27 cellular contexts compared by ENCODE assay signal in genomic region chr20:21046413-21047070, GRCh38. TPM values are rescaled to one million over a fixed set of nuclear protein-coding genes. Genes with fewer than 3 reads are reported as not detected.
"Had no signal": no experiment of that assay in that cellular context is flagged by ENCODE, and none has a peak within 500 bp of the region (broad histone marks: within the 10 kb centered on the region; RNA-seq: fewer than 3 reads in every experiment).

No MANE protein-coding gene starts in this region.

- H3K4me1 ChIP-seq: breast epithelium, colonic mucosa, esophagus squamous epithelium, gastrocnemius medialis, heart left ventricle, pancreas, tibial artery had no signal

- H3K27ac Mint-ChIP-seq: activated CD4-positive, alpha-beta memory T cell treated with anti-CD3 and anti-CD28 coated beads, Interleukin-2, amount 10 ng/mL, durations not matched to agents 7 days and 5 days; activated CD8-positive, alpha-beta memory T cell treated with anti-CD3 and anti-CD28 coated beads, Interleukin-2, amount 10 ng/mL, durations not matched to agents 7 days and 5 days; activated naive CD4-positive, alpha-beta T cell treated with anti-CD3 and anti-CD28 coated beads, Interleukin-2, amount 50 U/mL, for 72 hours; activated T-helper 1 cell treated with anti-CD3 and anti-CD28 coated beads, Interleukin-12 subunit alpha, Interleukin-12 subunit beta, Interleukin-2, Interleukin-4 antibody, amounts not matched to agents 30 ng/mL and 10 ng/mL and 1 ng/mL, durations not matched to agents 14 hours and 24 hours and 36 hours; effector memory CD8-positive, alpha-beta T cell; natural killer cell treated with Interleukin-12 subunit alpha and Interleukin-12 subunit beta and Interleukin-15 and Interleukin-18, amount 100 ng/mL, for 72 hours; stimulated activated naive CD8-positive, alpha-beta T cell treated with anti-CD3 and anti-CD28 coated beads, Interleukin-15, Interleukin-2, amounts not matched to agents 100 ng/mL and 50 ng/mL, for 24 hours; T-helper 17 cell had no signal

- H3K4me1 Mint-ChIP-seq: activated CD4-positive, alpha-beta memory T cell treated with anti-CD3 and anti-CD28 coated beads, Interleukin-2, amount 10 ng/mL, durations not matched to agents 7 days and 5 days; activated CD8-positive, alpha-beta memory T cell treated with anti-CD3 and anti-CD28 coated beads, Interleukin-2, amount 10 ng/mL, durations not matched to agents 7 days and 5 days; T-helper 17 cell had no signal

- H3K36me3 Mint-ChIP-seq: activated CD8-positive, alpha-beta memory T cell treated with anti-CD3 and anti-CD28 coated beads, Interleukin-2, amount 10 ng/mL, durations not matched to agents 7 days and 5 days; activated naive CD4-positive, alpha-beta T cell treated with anti-CD3 and anti-CD28 coated beads, Interleukin-2, amount 50 U/mL, for 72 hours; natural killer cell treated with Interleukin-12 subunit alpha and Interleukin-12 subunit beta and Interleukin-15 and Interleukin-18, amount 100 ng/mL, for 72 hours had no signal

- DNase-seq: activated CD4-positive, alpha-beta memory T cell treated with anti-CD3 and anti-CD28 coated beads, Interleukin-2, amount 10 ng/mL, durations not matched to agents 7 days and 5 days; activated CD4-positive, alpha-beta T cell treated with anti-CD3 and anti-CD28 coated beads for 4 hours; activated CD4-positive, CD25-positive, alpha-beta regulatory T cell; activated CD8-positive, alpha-beta memory T cell treated with anti-CD3 and anti-CD28 coated beads, Interleukin-2, amount 10 ng/mL, durations not matched to agents 7 days and 5 days; activated gamma-delta T cell treated with Interleukin-2 at 50 U/mL for 16 hours; colonic mucosa; dorsolateral prefrontal cortex; effector memory CD8-positive, alpha-beta T cell; esophagus squamous epithelium; gastrocnemius medialis; heart left ventricle; islet precursor cell; left cardiac atrium; pancreas; right cardiac atrium; stimulated activated CD4-positive, alpha-beta T cell treated with anti-CD3 and anti-CD28 coated beads, Interleukin-4, amount 100 ng/mL, for 24 hours; T-helper 17 cell; tibial artery had no signal

- H3K27me3 ChIP-seq: colonic mucosa, gastrocnemius medialis, pancreas had no signal

- H3K9me3 Mint-ChIP-seq: activated CD4-positive, alpha-beta memory T cell treated with anti-CD3 and anti-CD28 coated beads, Interleukin-2, amount 10 ng/mL, durations not matched to agents 7 days and 5 days; activated naive CD4-positive, alpha-beta T cell treated with anti-CD3 and anti-CD28 coated beads, Interleukin-2, amount 50 U/mL, for 72 hours; activated T-helper 1 cell treated with anti-CD3 and anti-CD28 coated beads, Interleukin-12 subunit alpha, Interleukin-12 subunit beta, Interleukin-2, Interleukin-4 antibody, amounts not matched to agents 30 ng/mL and 10 ng/mL and 1 ng/mL, durations not matched to agents 14 hours and 24 hours and 36 hours; effector memory CD8-positive, alpha-beta T cell; natural killer cell treated with Interleukin-12 subunit alpha and Interleukin-12 subunit beta and Interleukin-15 and Interleukin-18, amount 100 ng/mL, for 72 hours; stimulated activated naive CD8-positive, alpha-beta T cell treated with anti-CD3 and anti-CD28 coated beads, Interleukin-15, Interleukin-2, amounts not matched to agents 100 ng/mL and 50 ng/mL, for 24 hours had no signal

- H3K27ac ChIP-seq: breast epithelium, colonic mucosa, dorsolateral prefrontal cortex, esophagus squamous epithelium, gastrocnemius medialis, heart left ventricle, pancreas, tibial artery had no signal

- H3K4me3 Mint-ChIP-seq: activated CD4-positive, alpha-beta memory T cell treated with anti-CD3 and anti-CD28 coated beads, Interleukin-2, amount 10 ng/mL, durations not matched to agents 7 days and 5 days; activated CD8-positive, alpha-beta memory T cell treated with anti-CD3 and anti-CD28 coated beads, Interleukin-2, amount 10 ng/mL, durations not matched to agents 7 days and 5 days; activated T-helper 1 cell treated with anti-CD3 and anti-CD28 coated beads, Interleukin-12 subunit alpha, Interleukin-12 subunit beta, Interleukin-2, Interleukin-4 antibody, amounts not matched to agents 30 ng/mL and 10 ng/mL and 1 ng/mL, durations not matched to agents 14 hours and 24 hours and 36 hours; effector memory CD8-positive, alpha-beta T cell; natural killer cell treated with Interleukin-12 subunit alpha and Interleukin-12 subunit beta and Interleukin-15 and Interleukin-18, amount 100 ng/mL, for 72 hours; stimulated activated naive CD8-positive, alpha-beta T cell treated with anti-CD3 and anti-CD28 coated beads, Interleukin-15, Interleukin-2, amounts not matched to agents 100 ng/mL and 50 ng/mL, for 24 hours; T-helper 17 cell had no signal

- H3K4me3 ChIP-seq: breast epithelium, colonic mucosa, dorsolateral prefrontal cortex, esophagus squamous epithelium, gastrocnemius medialis, heart left ventricle, pancreas, tibial artery had no signal

- H3K36me3 ChIP-seq: breast epithelium, colonic mucosa, esophagus squamous epithelium, gastrocnemius medialis, heart left ventricle, pancreas, tibial artery had no signal

- H3K9me3 ChIP-seq: colonic mucosa, esophagus squamous epithelium, gastrocnemius medialis, pancreas, tibial artery had no signal

- ATAC-seq: activated CD8-positive, alpha-beta memory T cell treated with anti-CD3 and anti-CD28 coated beads, Interleukin-2, amount 10 ng/mL, durations not matched to agents 7 days and 5 days; activated naive CD4-positive, alpha-beta T cell treated with anti-CD3 and anti-CD28 coated beads, Interleukin-2, amount 50 U/mL, for 72 hours; effector memory CD8-positive, alpha-beta T cell; gastrocnemius medialis; heart left ventricle; left cardiac atrium; pancreas; right cardiac atrium; T-helper 17 cell had no signal

RNA-seq across cellular contexts. Expression of gene LINC00237, which starts 59.6 kb away (rescaled TPM):
- total RNA-seq: activated CD4-positive, alpha-beta memory T cell treated with anti-CD3 and anti-CD28 coated beads, Interleukin-2, amount 10 ng/mL, durations not matched to agents 7 days and 5 days; activated naive CD4-positive, alpha-beta T cell treated with anti-CD3 and anti-CD28 coated beads, Interleukin-2, amount 50 U/mL, for 72 hours; activated T-helper 1 cell treated with anti-CD3 and anti-CD28 coated beads, Interleukin-12 subunit alpha, Interleukin-12 subunit beta, Interleukin-2, Interleukin-4 antibody, amounts not matched to agents 30 ng/mL and 10 ng/mL and 1 ng/mL, durations not matched to agents 14 hours and 24 hours and 36 hours; astrocyte; breast epithelium; colonic mucosa; esophagus squamous epithelium; gastrocnemius medialis; heart left ventricle; left cardiac atrium; liver; natural killer cell treated with Interleukin-12 subunit alpha and Interleukin-12 subunit beta and Interleukin-15 and Interleukin-18, amount 100 ng/mL, for 72 hours; pancreas; pulmonary artery endothelial cell; right cardiac atrium; T-helper 17 cell; urinary bladder had no signal
